ENCODE assay signal across 32 cellular contexts in the genomic region with DNA sequence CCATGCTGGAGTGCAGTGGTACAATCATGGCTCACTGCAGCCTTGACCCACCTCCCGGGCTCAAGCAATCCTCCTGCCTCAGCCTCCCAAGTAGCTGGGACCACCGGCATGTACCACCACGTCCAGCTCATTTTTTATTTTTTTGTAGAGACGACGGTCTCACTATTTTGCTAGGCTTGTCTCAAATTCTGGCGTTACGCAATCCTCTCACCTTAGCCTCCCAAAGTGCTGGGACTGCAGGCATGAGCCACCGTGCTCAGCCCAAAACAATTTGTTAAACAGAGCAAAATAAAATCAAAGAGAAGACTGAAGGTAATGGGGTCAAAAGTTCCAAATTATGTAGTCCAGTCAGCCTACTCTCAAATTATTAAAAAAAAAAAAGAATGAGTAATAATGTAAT.
"Had no signal": no experiment of that assay in that cellular context is flagged by ENCODE, and none has a peak within 500 bp of the region (broad histone marks: within the 10 kb centered on the region; RNA-seq: fewer than 3 reads in every experiment).

No MANE protein-coding gene starts in this region.

- ATAC-seq: activated CD4-positive, CD25-positive, alpha-beta regulatory T cell treated with anti-CD3 and anti-CD28 coated beads, Interleukin-2, amount 50 U/mL, for 24 hours; activated CD8-positive, alpha-beta T cell treated with anti-CD3 and anti-CD28 coated beads for 36 hours; activated naive CD8-positive, alpha-beta T cell treated with anti-CD3 and anti-CD28 coated beads, Interleukin-2, amount 50 U/mL, for 24 hours; activated T-cell treated with anti-CD3 and anti-CD28 coated beads, Interleukin-2, amount 50 U/mL, for 4 hours; activated T-helper 17 cell treated with anti-CD3 and anti-CD28 coated beads, Interleukin-2, amount 50 U/mL, for 72 hours; body of pancreas; esophagus mucosa; T-helper 17 cell had no signal

- DNase-seq: activated B cell treated with CpG ODN at 0.5 μM for 24 hours; activated CD4-positive, alpha-beta T cell treated with anti-CD3 and anti-CD28 coated beads for 48 hours; activated CD4-positive, alpha-beta T cell treated with anti-CD3 and anti-CD28 coated beads, Interleukin-2, amount 50 U/mL, for 1 hour; activated CD4-positive, alpha-beta T cell treated with anti-CD3 and anti-CD28 coated beads, Interleukin-2, amount 50 U/mL, for 48 hours; activated CD8-positive, alpha-beta memory T cell treated with anti-CD3 and anti-CD28 coated beads for 24 hours; activated CD8-positive, alpha-beta T cell treated with anti-CD3 and anti-CD28 coated beads for 36 hours; activated effector memory CD4-positive, alpha-beta T cell treated with Interleukin-2 at 50 U/mL for 16 hours; activated gamma-delta T cell treated with Interleukin-2 at 50 U/mL for 16 hours; activated naive CD4-positive, alpha-beta T cell treated with Interleukin-2 at 50 U/mL for 16 hours; activated naive CD8-positive, alpha-beta T cell treated with anti-CD3 and anti-CD28 coated beads for 36 hours; activated naive CD8-positive, alpha-beta T cell treated with anti-CD3 and anti-CD28 coated beads, Interleukin-2, amount 50 U/mL, for 24 hours; activated T-cell treated with anti-CD3 and anti-CD28 coated beads, Interleukin-2, amount 50 U/mL, for 4 hours; adrenal gland; amygdala; aorta; body of pancreas; caudate nucleus; cortex of kidney; dermis blood vessel endothelial cell; effector CD8-positive, alpha-beta T cell; foreskin fibroblast; head of caudate nucleus; T-helper 17 cell; T1000; WERI-Rb-1 had no signal

- H3K27ac ChIP-seq: adrenal gland, body of pancreas, WERI-Rb-1 had no signal

- H3K36me3 ChIP-seq: adrenal gland, WERI-Rb-1 had no signal

- H3K9me3 ChIP-seq: adrenal gland, body of pancreas had no signal

- H3K4me3 Mint-ChIP-seq: activated B cell treated with CpG ODN at 0.5 μM for 24 hours; activated CD8-positive, alpha-beta T cell treated with anti-CD3 and anti-CD28 coated beads for 36 hours; activated naive CD4-positive, alpha-beta T cell treated with anti-CD3 and anti-CD28 coated beads, Interleukin-2, amount 50 U/mL, for 24 hours; activated naive CD8-positive, alpha-beta T cell treated with anti-CD3 and anti-CD28 coated beads for 36 hours; activated naive CD8-positive, alpha-beta T cell treated with anti-CD3 and anti-CD28 coated beads, Interleukin-2, amount 50 U/mL, for 24 hours; activated T-cell treated with anti-CD3 and anti-CD28 coated beads, Interleukin-2, amount 50 U/mL, for 4 hours; activated T-helper 17 cell treated with anti-CD3 and anti-CD28 coated beads, Interleukin-2, amount 50 U/mL, for 72 hours; T-helper 17 cell; T-helper 2 cell treated with Interferon-gamma antibody and Interleukin-4, amounts not matched to agents 5 μg/mL and 100 μg/mL, for 36 hours had no signal

- FAIRE-seq: colon, frontal cortex had no signal

- H3K4me1 ChIP-seq: body of pancreas had no signal

- H3K27me3 Mint-ChIP-seq: activated B cell treated with CpG ODN at 0.5 μM for 24 hours; activated CD8-positive, alpha-beta T cell treated with anti-CD3 and anti-CD28 coated beads for 36 hours; activated naive CD4-positive, alpha-beta T cell treated with anti-CD3 and anti-CD28 coated beads, Interleukin-2, amount 50 U/mL, for 24 hours; activated naive CD8-positive, alpha-beta T cell treated with anti-CD3 and anti-CD28 coated beads for 36 hours; activated naive CD8-positive, alpha-beta T cell treated with anti-CD3 and anti-CD28 coated beads, Interleukin-2, amount 50 U/mL, for 24 hours; activated T-helper 17 cell treated with anti-CD3 and anti-CD28 coated beads, Interleukin-2, amount 50 U/mL, for 72 hours; T-helper 17 cell had no signal

- H3K27me3 ChIP-seq: adrenal gland, body of pancreas had no signal

- H3K4me3 ChIP-seq: adrenal gland, body of pancreas had no signal

- H3K27ac Mint-ChIP-seq: activated B cell treated with CpG ODN at 0.5 μM for 24 hours; activated CD8-positive, alpha-beta T cell treated with anti-CD3 and anti-CD28 coated beads for 36 hours; activated naive CD4-positive, alpha-beta T cell treated with anti-CD3 and anti-CD28 coated beads, Interleukin-2, amount 50 U/mL, for 24 hours; activated naive CD8-positive, alpha-beta T cell treated with anti-CD3 and anti-CD28 coated beads for 36 hours; activated naive CD8-positive, alpha-beta T cell treated with anti-CD3 and anti-CD28 coated beads, Interleukin-2, amount 50 U/mL, for 24 hours; activated T-helper 17 cell treated with anti-CD3 and anti-CD28 coated beads, Interleukin-2, amount 50 U/mL, for 72 hours; T-helper 17 cell; T-helper 2 cell treated with Interferon-gamma antibody and Interleukin-4, amounts not matched to agents 5 μg/mL and 100 μg/mL, for 36 hours had no signal

- H3K9me3 Mint-ChIP-seq: activated B cell treated with CpG ODN at 0.5 μM for 24 hours; activated CD8-positive, alpha-beta T cell treated with anti-CD3 and anti-CD28 coated beads for 36 hours; activated naive CD4-positive, alpha-beta T cell treated with anti-CD3 and anti-CD28 coated beads, Interleukin-2, amount 50 U/mL, for 24 hours; activated naive CD8-positive, alpha-beta T cell treated with anti-CD3 and anti-CD28 coated beads for 36 hours; activated naive CD8-positive, alpha-beta T cell treated with anti-CD3 and anti-CD28 coated beads, Interleukin-2, amount 50 U/mL, for 24 hours; activated T-cell treated with anti-CD3 and anti-CD28 coated beads, Interleukin-2, amount 50 U/mL, for 4 hours; activated T-helper 17 cell treated with anti-CD3 and anti-CD28 coated beads, Interleukin-2, amount 50 U/mL, for 72 hours; T-helper 2 cell treated with Interferon-gamma antibody and Interleukin-4, amounts not matched to agents 5 μg/mL and 100 μg/mL, for 36 hours had no signal
